In genomic region chr11:110311783-110312578, GRCh38 we compare ENCODE assay signal across 11 cellular contexts. TPM values are rescaled to one million over a fixed set of nuclear protein-coding genes. Genes with fewer than 3 reads are reported as not detected.
DNase-seq lines count a peak whose midpoint lies in the region; ATAC-seq and TF ChIP-seq lines count a peak whose summit lies in the region.
"Had no signal": no experiment of that assay in that cellular context is flagged by ENCODE, and none has a peak within 500 bp of the region (broad histone marks: within the 10 kb centered on the region; RNA-seq: fewer than 3 reads in every experiment).

No MANE protein-coding gene starts in this region.

- H3K27ac Mint-ChIP-seq in natural killer cell treated with Interleukin-12 subunit alpha and Interleukin-12 subunit beta and Interleukin-15 and Interleukin-18, amount 100 ng/mL, for 72 hours: peak overlapping the region; percentile 59 to 88
- H3K27ac Mint-ChIP-seq in natural killer cell (no peak overlapping the region), type B pancreatic cell (peak overlapping the region; percentile 82)
- no peak overlapping the region for H3K27ac Mint-ChIP-seq in CD4-positive, alpha-beta memory T cell
- H3K27ac Mint-ChIP-seq: CD8-positive, alpha-beta memory T cell had no signal

- no peak overlapping the region for H3K9ac ChIP-seq in SK-N-MC (ENCODE audit: insufficient read length)

- H3K27me3 ChIP-seq in CD4-positive, alpha-beta memory T cell (ENCODE audit: insufficient read depth, low read length): no peaks in the 10 kb centered on the region

- intact Hi-C loops in natural killer cell (cut with micrococcal nuclease): no loop called here
- intact Hi-C loops in CD4-positive, alpha-beta memory T cell (cut with micrococcal nuclease): no loop called here

- H3K36me3 Mint-ChIP-seq in natural killer cell treated with Interleukin-12 subunit alpha and Interleukin-12 subunit beta and Interleukin-15 and Interleukin-18, amount 100 ng/mL, for 72 hours: no peaks in the 10 kb centered on the region
- no peaks in the 10 kb centered on the region for H3K36me3 Mint-ChIP-seq in natural killer cell
- no peaks in the 10 kb centered on the region for H3K36me3 Mint-ChIP-seq in type B pancreatic cell
- H3K36me3 Mint-ChIP-seq in CD4-positive, alpha-beta memory T cell: no peaks in the 10 kb centered on the region
- H3K36me3 Mint-ChIP-seq: CD8-positive, alpha-beta memory T cell had no signal

- TF ChIP-seq CTCF in natural killer cell (IDR thresholded peaks at IDR 0.05): no peak
- TF ChIP-seq CTCF in fibroblast of the aortic adventitia (IDR thresholded peaks at IDR 0.05; ENCODE audit: insufficient read depth, low read length): no peak
- TF ChIP-seq CTCF in type B pancreatic cell (conservative IDR thresholded peaks at IDR 0.05): no peak

- peaks cover 4 to 13% of the 10 kb centered on the region in 2 donors for H3K4me1 Mint-ChIP-seq in natural killer cell treated with Interleukin-12 subunit alpha and Interleukin-12 subunit beta and Interleukin-15 and Interleukin-18, amount 100 ng/mL, for 72 hours (ENCODE audit: low read depth in 2 of 2)
- H3K4me1 Mint-ChIP-seq in natural killer cell (no peaks in the 10 kb centered on the region), type B pancreatic cell (ENCODE audit: unreplicated experiment) (peaks cover 12% of the 10 kb centered on the region)
- H3K4me1 Mint-ChIP-seq in CD4-positive, alpha-beta memory T cell: no peaks in the 10 kb centered on the region
- H3K4me1 Mint-ChIP-seq: CD8-positive, alpha-beta memory T cell had no signal

- peak in 1 of 2 donors; percentile 92 for ATAC-seq in natural killer cell treated with Interleukin-12 subunit alpha and Interleukin-12 subunit beta and Interleukin-15 and Interleukin-18, amount 100 ng/mL, for 72 hours
- ATAC-seq in natural killer cell: no peak

- H3K4me3 ChIP-seq in SK-N-MC: no peak overlapping the region
- no peak overlapping the region for H3K4me3 ChIP-seq in fibroblast of the aortic adventitia (ENCODE audit: low read depth, low read length)
- H3K4me3 ChIP-seq in CD4-positive, alpha-beta memory T cell (ENCODE audit: low read length in 2 of 2): no peak overlapping the region

- no peaks in the 10 kb centered on the region for H3K9me3 ChIP-seq in SK-N-MC (ENCODE audit: low read depth, low read length)
- no peaks in the 10 kb centered on the region for H3K9me3 ChIP-seq in CD4-positive, alpha-beta memory T cell (ENCODE audit: control insufficient read depth in 1 of 2, low read length in 2 of 2)

- H3K9me3 Mint-ChIP-seq in natural killer cell treated with Interleukin-12 subunit alpha and Interleukin-12 subunit beta and Interleukin-15 and Interleukin-18, amount 100 ng/mL, for 72 hours: no peaks in the 10 kb centered on the region
- H3K9me3 Mint-ChIP-seq in natural killer cell: no peaks in the 10 kb centered on the region
- H3K9me3 Mint-ChIP-seq in type B pancreatic cell: no peaks in the 10 kb centered on the region
- H3K9me3 Mint-ChIP-seq in CD4-positive, alpha-beta memory T cell: peaks cover 0 to 1% (median 0%) of the 10 kb centered on the region in 8 donors
- H3K9me3 Mint-ChIP-seq: CD8-positive, alpha-beta memory T cell had no signal

- H3K4me3 Mint-ChIP-seq in natural killer cell treated with Interleukin-12 subunit alpha and Interleukin-12 subunit beta and Interleukin-15 and Interleukin-18, amount 100 ng/mL, for 72 hours: peak overlapping the region; percentile 61
- H3K4me3 Mint-ChIP-seq in natural killer cell: no peak overlapping the region
- peak overlapping the region; percentile 24 for H3K4me3 Mint-ChIP-seq in type B pancreatic cell
- H3K4me3 Mint-ChIP-seq in CD4-positive, alpha-beta memory T cell: no peak overlapping the region
- H3K4me3 Mint-ChIP-seq: CD8-positive, alpha-beta memory T cell had no signal

- H3K27ac ChIP-seq in SK-N-MC: peak overlapping the region; percentile 67
- H3K27ac ChIP-seq in CD4-positive, alpha-beta memory T cell (ENCODE audit: low read depth, low read length): no peak overlapping the region

- H3K27me3 Mint-ChIP-seq in natural killer cell treated with Interleukin-12 subunit alpha and Interleukin-12 subunit beta and Interleukin-15 and Interleukin-18, amount 100 ng/mL, for 72 hours: peaks cover 0 to 3% of the 10 kb centered on the region in 2 donors
- H3K27me3 Mint-ChIP-seq in natural killer cell (ENCODE audit: low read depth in 2 of 2) (no peaks in the 10 kb centered on the region), type B pancreatic cell (no peaks in the 10 kb centered on the region)
- no peaks in the 10 kb centered on the region for H3K27me3 Mint-ChIP-seq in CD4-positive, alpha-beta memory T cell
- H3K27me3 Mint-ChIP-seq: CD8-positive, alpha-beta memory T cell had no signal

- H3K36me3 ChIP-seq in SK-N-MC (ENCODE audit: insufficient read depth, low read length): no peaks in the 10 kb centered on the region
- H3K36me3 ChIP-seq in CD4-positive, alpha-beta memory T cell (ENCODE audit: insufficient read depth, low read length): no peaks in the 10 kb centered on the region

- POLR2A ChIA-PET in CD4-positive, alpha-beta memory T cell (lab: Charles Lee; ENCODE audit: partially characterized antibody): no interaction called here

- H3K4me1 ChIP-seq in CD4-positive, alpha-beta memory T cell (ENCODE audit: insufficient read depth, low read length): no peaks in the 10 kb centered on the region

- CTCF ChIA-PET in CD4-positive, alpha-beta memory T cell (lab: Charles Lee; ENCODE audit: partially characterized antibody): no interaction called here

- DNase-seq in natural killer cell treated with Interleukin-12 subunit alpha and Interleukin-12 subunit beta and Interleukin-15 and Interleukin-18, amount 100 ng/mL, for 72 hours (ENCODE audit: low spot score): no peak
- DNase-seq in natural killer cell (no peak), SK-N-MC (ENCODE audit: low read depth, low spot score) (no peak), fibroblast of the aortic adventitia (ENCODE audit: low read depth) (peak; percentile 82), type B pancreatic cell (ENCODE audit: extremely low spot score, unreplicated experiment) (no peak), D341Med (ENCODE audit: low spot score) (no peak)
- no peak for DNase-seq in CD4-positive, alpha-beta memory T cell
- no peak for DNase-seq in activated CD4-positive, alpha-beta T cell treated with anti-CD3 and anti-CD28 coated beads for 48 hours
- DNase-seq: CD8-positive, alpha-beta memory T cell; midbrain; SHP77 had no signal

RNA-seq across cellular contexts. Expression of gene RDX, which starts 15.6 kb away (rescaled TPM):
- 100 to 1,000 TPM in 1 of 2 donors, 10 to 100 TPM in 1; 78.0 to 161 TPM for total RNA-seq in natural killer cell treated with Interleukin-12 subunit alpha and Interleukin-12 subunit beta and Interleukin-15 and Interleukin-18, amount 100 ng/mL, for 72 hours
- total RNA-seq in natural killer cell (10 to 100 TPM; 22.6 to 31.1 (median 25.9) TPM), fibroblast of the aortic adventitia (ENCODE audit: low replicate concordance) (108 and 307 TPM in 2 replicates), type B pancreatic cell (ENCODE audit: low replicate concordance) (90.7 and 115 TPM in 2 replicates)
- total RNA-seq in CD4-positive, alpha-beta memory T cell: 10 to 100 TPM; 22.4 to 26.5 TPM
- 10 to 100 TPM; 14.3 to 18.7 TPM for polyA plus RNA-seq in CD4-positive, alpha-beta memory T cell

Comparison
In these comparisons a context has a peak if more than half of its experiments do, and no peak if none do; other contexts are left out.
1. H3K27ac Mint-ChIP-seq: peak in natural killer cell treated with Interleukin-12 subunit alpha and Interleukin-12 subunit beta and Interleukin-15 and Interleukin-18, amount 100 ng/mL, for 72 hours (2 of 2) and type B pancreatic cell (single experiment); none in natural killer cell (0 of 2) and CD4-positive, alpha-beta memory T cell (0 of 7).
2. H3K4me3 Mint-ChIP-seq: peak in natural killer cell treated with Interleukin-12 subunit alpha and Interleukin-12 subunit beta and Interleukin-15 and Interleukin-18, amount 100 ng/mL, for 72 hours (single experiment) and type B pancreatic cell (single experiment); none in natural killer cell (single experiment) and CD4-positive, alpha-beta memory T cell (0 of 8).